In genomic region chr1:31753623-31754349, GRCh38 we compare ENCODE assay signal across 9 cellular contexts. TPM values are rescaled to one million over a fixed set of nuclear protein-coding genes. Genes with fewer than 3 reads are reported as not detected.
A peak's percentile ranks its signal among the peaks of the same experiment; 100 is the strongest.
DNase-seq lines count a peak whose midpoint lies in the region; ATAC-seq and TF ChIP-seq lines count a peak whose summit lies in the region.
"Had no signal": no experiment of that assay in that cellular context is flagged by ENCODE, and none has a peak within 500 bp of the region (broad histone marks: within the 10 kb centered on the region; RNA-seq: fewer than 3 reads in every experiment).

No MANE protein-coding gene starts in this region.

- no peak for TF ChIP-seq CTCF in cardiac muscle cell (IDR thresholded peaks at IDR 0.05; ENCODE audit: low read depth, low read length)

- TF ChIP-seq RAD21 in Ishikawa (IDR thresholded peaks at IDR 0.05; ENCODE audit: low read depth) = no peak

- no peaks in the 10 kb centered on the region for H3K36me3 ChIP-seq in cardiac muscle cell

- H3K27me3 ChIP-seq in cardiac muscle cell = no peaks in the 10 kb centered on the region

- H3K36me3 Mint-ChIP-seq in stimulated activated effector memory CD8-positive, alpha-beta T cell treated with anti-CD3 and anti-CD28 coated beads, Interleukin-12 subunit alpha, Interleukin-12 subunit beta, amount 100 ng/mL, for 72 hours = no peaks in the 10 kb centered on the region

- no peaks in the 10 kb centered on the region for H3K9me3 Mint-ChIP-seq in stimulated activated effector memory CD8-positive, alpha-beta T cell treated with anti-CD3 and anti-CD28 coated beads, Interleukin-12 subunit alpha, Interleukin-12 subunit beta, amount 100 ng/mL, for 72 hours
- H3K9me3 Mint-ChIP-seq in stimulated activated naive CD8-positive, alpha-beta T cell treated with anti-CD3 and anti-CD28 coated beads, Interleukin-15, amount 100 ng/mL, for 72 hours = no peaks in the 10 kb centered on the region

- H3K27ac Mint-ChIP-seq in stimulated activated effector memory CD8-positive, alpha-beta T cell treated with anti-CD3 and anti-CD28 coated beads, Interleukin-12 subunit alpha, Interleukin-12 subunit beta, amount 100 ng/mL, for 72 hours = peak overlapping the region; percentile 39
- no peak overlapping the region for H3K27ac Mint-ChIP-seq in stimulated activated naive CD8-positive, alpha-beta T cell treated with anti-CD3 and anti-CD28 coated beads, Interleukin-15, amount 100 ng/mL, for 72 hours

- peak overlapping the region; percentile 85 for H3K27ac ChIP-seq in cardiac muscle cell

- no peaks in the 10 kb centered on the region for H3K9me3 ChIP-seq in cardiac muscle cell (ENCODE audit: low read depth)

- no peak overlapping the region for H3K4me3 ChIP-seq in cardiac muscle cell

- no peak for ATAC-seq in stimulated activated effector memory CD8-positive, alpha-beta T cell treated with anti-CD3 and anti-CD28 coated beads, Interleukin-12 subunit alpha, Interleukin-12 subunit beta, amount 100 ng/mL, for 72 hours
- ATAC-seq in stimulated activated naive CD8-positive, alpha-beta T cell treated with anti-CD3 and anti-CD28 coated beads, Interleukin-15, amount 100 ng/mL, for 72 hours = no peak
- no peak for ATAC-seq in GM19035 (IDR thresholded peaks at IDR 0.05; ENCODE audit: unreplicated experiment)

- H3K4me1 Mint-ChIP-seq in stimulated activated effector memory CD8-positive, alpha-beta T cell treated with anti-CD3 and anti-CD28 coated beads, Interleukin-12 subunit alpha, Interleukin-12 subunit beta, amount 100 ng/mL, for 72 hours = peaks cover 39% of the 10 kb centered on the region
- peaks cover 27% of the 10 kb centered on the region for H3K4me1 Mint-ChIP-seq in stimulated activated naive CD8-positive, alpha-beta T cell treated with anti-CD3 and anti-CD28 coated beads, Interleukin-15, amount 100 ng/mL, for 72 hours

- DNase-seq in RPMI8226 = peak; percentile 78
- peak in 1 of 2 donors; percentile 59 for DNase-seq in cardiac muscle cell (ENCODE audit: low read depth in 1 of 2, low spot score in 1 of 2)
- no peak for DNase-seq in stimulated activated effector memory CD8-positive, alpha-beta T cell treated with anti-CD3 and anti-CD28 coated beads, Interleukin-12 subunit alpha, Interleukin-12 subunit beta, amount 100 ng/mL, for 72 hours (ENCODE audit: low spot score in 2 of 2)
- DNase-seq in SK-N-DZ (ENCODE audit: low spot score) = no peak
- no peak for DNase-seq in NOMO-1 treated with dmso at 0.1 percent for 144 hours (lab: John Stamatoyannopoulos, UW; ENCODE audit: unreplicated experiment)
- no peak for DNase-seq in stimulated activated naive CD8-positive, alpha-beta T cell treated with anti-CD3 and anti-CD28 coated beads, Interleukin-15, amount 100 ng/mL, for 72 hours
- DNase-seq: stimulated activated CD4-positive, alpha-beta T cell treated with anti-CD3 and anti-CD28 coated beads, Interleukin-2, amount 100 ng/mL, for 24 hours had no signal

- H3K27me3 Mint-ChIP-seq in stimulated activated naive CD8-positive, alpha-beta T cell treated with anti-CD3 and anti-CD28 coated beads, Interleukin-15, amount 100 ng/mL, for 72 hours = peaks cover 8% of the 10 kb centered on the region

- TF ChIP-seq EP300 in Ishikawa (IDR thresholded peaks at IDR 0.05; ENCODE audit: borderline replicate concordance) = no peak

- H3K4me3 Mint-ChIP-seq in stimulated activated effector memory CD8-positive, alpha-beta T cell treated with anti-CD3 and anti-CD28 coated beads, Interleukin-12 subunit alpha, Interleukin-12 subunit beta, amount 100 ng/mL, for 72 hours = no peak overlapping the region
- H3K4me3 Mint-ChIP-seq in stimulated activated naive CD8-positive, alpha-beta T cell treated with anti-CD3 and anti-CD28 coated beads, Interleukin-15, amount 100 ng/mL, for 72 hours = no peak overlapping the region

- peaks cover 67% of the 10 kb centered on the region for H3K4me1 ChIP-seq in cardiac muscle cell (ENCODE audit: low read depth)

TF ChIP-seq in Ishikawa, 13 proteins besides CTCF, POLR2A, EP300 and RAD21:
- TF ChIP-seq USF1 (IDR thresholded peaks at IDR 0.05) = no peak
- TF ChIP-seq NFIC (IDR thresholded peaks at IDR 0.05) = peak; percentile 38; the same call in 1 of the 2 replicates
- TF ChIP-seq MAX (IDR thresholded peaks at IDR 0.05) = 0 out of 2 replicates have a peak, but pooled peaks have one; percentile 22

RNA-seq across cellular contexts. Expression of gene ADGRB2, which starts 10.4 kb away (rescaled TPM):
- 203 and 309 TPM in 2 replicates for total RNA-seq in cardiac muscle cell
- 95.0 and 109 TPM in 2 replicates for polyA plus RNA-seq in cardiac muscle cell
- 4.5 and 6.9 TPM in 2 replicates for polyA plus RNA-seq in SK-N-DZ (2014; cell fraction: cytosol; rRNA removed)
- 15.5 and 24.3 TPM in 2 replicates for polyA plus RNA-seq in SK-N-DZ (2014; cell fraction: nucleus; rRNA removed)

RNA-seq across cellular contexts. Expression of gene COL16A1, which starts 50.0 kb away (rescaled TPM):
- 75.8 and 120 TPM in 2 replicates for total RNA-seq in cardiac muscle cell
- 67.7 and 119 TPM in 2 replicates for polyA plus RNA-seq in cardiac muscle cell
- polyA plus RNA-seq in SK-N-DZ (2014; cell fraction: cytosol; rRNA removed) = 3.5 and 5.8 TPM in 2 replicates
- polyA plus RNA-seq in SK-N-DZ (2014; cell fraction: nucleus; rRNA removed) = 70.8 and 89.0 TPM in 2 replicates
